In genomic region chr6:168263351-168263905, GRCh38 we compare ENCODE assay signal across 31 cellular contexts. TPM values are rescaled to one million over a fixed set of nuclear protein-coding genes. Genes with fewer than 3 reads are reported as not detected.
"Had no signal": no experiment of that assay in that cellular context is flagged by ENCODE, and none has a peak within 500 bp of the region (broad histone marks: within the 10 kb centered on the region; RNA-seq: fewer than 3 reads in every experiment).

No MANE protein-coding gene starts in this region.

- H3K9me3 Mint-ChIP-seq: dendritic cell treated with granulocyte-macrophage colony-stimulating factor and Interleukin-4, amounts not matched to agents 40 ng/mL and 50 ng/mL, for 4 days; endodermal cell; mesothelial cell of epicardium; nephron progenitor cell; stimulated activated memory B cell treated with anti-CD40 and anti-IgM and Interleukin-4, amounts not matched to agents 10 μg/mL and 1 μg/mL and 100 μg/mL, for 72 hours; type B pancreatic cell had no signal

- H3K4me3 ChIP-seq: colonic mucosa, gastrocnemius medialis, mucosa of descending colon, ovary, psoas muscle, skin epidermis, spleen, testis, tibial artery had no signal

- H3K4me1 ChIP-seq: colonic mucosa, gastrocnemius medialis, psoas muscle, spleen, testis, tibial artery had no signal

- H3K27ac ChIP-seq: colonic mucosa, epithelial cell of prostate, gastrocnemius medialis, ovary, psoas muscle, spleen, testis, tibial artery had no signal

- H3K4me3 Mint-ChIP-seq: dendritic cell treated with granulocyte-macrophage colony-stimulating factor and Interleukin-4, amounts not matched to agents 40 ng/mL and 50 ng/mL, for 4 days; endodermal cell; mesothelial cell of epicardium; naive B cell; nephron progenitor cell; stimulated activated memory B cell treated with anti-CD40 and anti-IgM and Interleukin-4, amounts not matched to agents 10 μg/mL and 1 μg/mL and 100 μg/mL, for 72 hours; type B pancreatic cell had no signal

- H3K27ac Mint-ChIP-seq: dendritic cell treated with granulocyte-macrophage colony-stimulating factor and Interleukin-4, amounts not matched to agents 40 ng/mL and 50 ng/mL, for 4 days; endodermal cell; mesothelial cell of epicardium; naive B cell; nephron progenitor cell; stimulated activated memory B cell treated with anti-CD40 and anti-IgM and Interleukin-4, amounts not matched to agents 10 μg/mL and 1 μg/mL and 100 μg/mL, for 72 hours; type B pancreatic cell had no signal

- FAIRE-seq: keratinocyte had no signal

- H3K4me1 Mint-ChIP-seq: naive B cell; stimulated activated memory B cell treated with anti-CD40 and anti-IgM and Interleukin-4, amounts not matched to agents 10 μg/mL and 1 μg/mL and 100 μg/mL, for 72 hours had no signal

- H3K36me3 Mint-ChIP-seq: mesothelial cell of epicardium; naive B cell; stimulated activated memory B cell treated with anti-CD40 and anti-IgM and Interleukin-4, amounts not matched to agents 10 μg/mL and 1 μg/mL and 100 μg/mL, for 72 hours; type B pancreatic cell had no signal

- H3K9me3 ChIP-seq: colonic mucosa, gastrocnemius medialis, mucosa of descending colon, ovary, psoas muscle, spleen, testis, tibial artery had no signal

- H3K27me3 ChIP-seq: colonic mucosa, gastrocnemius medialis, ovary, testis had no signal

- ATAC-seq: esophagus mucosa; gastrocnemius medialis; left ventricle myocardium superior; mucosa of descending colon; psoas muscle; right cardiac atrium; stimulated activated memory B cell treated with anti-CD40 and anti-IgM and Interleukin-4, amounts not matched to agents 10 μg/mL and 1 μg/mL and 100 μg/mL, for 72 hours; stimulated activated naive CD8-positive, alpha-beta T cell treated with anti-CD3 and anti-CD28 coated beads, Interleukin-15, Interleukin-2, amounts not matched to agents 100 U/mL and 50 U/mL, for 24 hours had no signal

- H3K36me3 ChIP-seq: colonic mucosa, gastrocnemius medialis, ovary, spleen, tibial artery had no signal

- DNase-seq: effector CD8-positive, alpha-beta T cell; endodermal cell; foreskin fibroblast; gastrocnemius medialis; head of caudate nucleus; left ventricle myocardium superior; mesenchymal stem cell; naive B cell; nephron progenitor cell; occipital lobe; ovary; psoas muscle; right cardiac atrium; spleen; stimulated activated CD4-positive, alpha-beta T cell treated with anti-CD3 and anti-CD28 coated beads, Interleukin-4, amount 100 ng/mL, for 4 hours; stimulated activated naive CD8-positive, alpha-beta T cell treated with anti-CD3 and anti-CD28 coated beads, Interleukin-15, Interleukin-2, amounts not matched to agents 100 U/mL and 50 U/mL, for 24 hours; substantia nigra; testis had no signal

- H3K27me3 Mint-ChIP-seq: stimulated activated memory B cell treated with anti-CD40 and anti-IgM and Interleukin-4, amounts not matched to agents 10 μg/mL and 1 μg/mL and 100 μg/mL, for 72 hours had no signal

RNA-seq across cellular contexts. Expression of gene DACT2, which starts 56.1 kb away (rescaled TPM):
- total RNA-seq: glomerular endothelial cell, lung microvascular endothelial cell, spleen had no signal
